Comparison of ENCODE assay signal across 37 cellular contexts in genomic region chr11:56714206-56714605, GRCh38. TPM values are rescaled to one million over a fixed set of nuclear protein-coding genes. Genes with fewer than 3 reads are reported as not detected.
"Had no signal": no experiment of that assay in that cellular context is flagged by ENCODE, and none has a peak within 500 bp of the region (broad histone marks: within the 10 kb centered on the region; RNA-seq: fewer than 3 reads in every experiment).

No MANE protein-coding gene starts in this region.

- H3K9me3 ChIP-seq: ascending aorta had no signal

- H3K4me3 ChIP-seq: ascending aorta, cardiac muscle cell had no signal

- H3K36me3 Mint-ChIP-seq: activated CD8-positive, alpha-beta memory T cell treated with anti-CD3 and anti-CD28 coated beads, Interleukin-2, amount 10 ng/mL, durations not matched to agents 7 days and 5 days; activated naive CD4-positive, alpha-beta T cell treated with anti-CD3 and anti-CD28 coated beads, Interleukin-2, amount 10 ng/mL, durations not matched to agents 7 days and 5 days; activated naive CD4-positive, alpha-beta T cell treated with anti-CD3 and anti-CD28 coated beads, Interleukin-2, amount 50 U/mL, for 24 hours; activated naive CD8-positive, alpha-beta T cell; activated naive CD8-positive, alpha-beta T cell treated with anti-CD3 and anti-CD28 coated beads, Interleukin-2, amount 10 ng/mL, durations not matched to agents 7 days and 5 days; brain had no signal

- H3K27me3 Mint-ChIP-seq: activated B cell treated with CpG ODN at 0.5 μM for 24 hours; activated CD4-positive, alpha-beta memory T cell treated with anti-CD3 and anti-CD28 coated beads, Interleukin-2, amount 10 ng/mL, durations not matched to agents 7 days and 5 days; activated CD4-positive, alpha-beta T cell treated with anti-CD3 and anti-CD28 coated beads, Interleukin-2, amount 10 ng/mL, durations not matched to agents 7 days and 5 days; activated CD8-positive, alpha-beta memory T cell treated with anti-CD3 and anti-CD28 coated beads, Interleukin-2, amount 10 ng/mL, durations not matched to agents 7 days and 5 days; activated naive CD4-positive, alpha-beta T cell treated with anti-CD3 and anti-CD28 coated beads, Interleukin-2, amount 10 ng/mL, durations not matched to agents 7 days and 5 days; activated naive CD4-positive, alpha-beta T cell treated with anti-CD3 and anti-CD28 coated beads, Interleukin-2, amount 50 U/mL, for 24 hours; activated naive CD8-positive, alpha-beta T cell; activated naive CD8-positive, alpha-beta T cell treated with anti-CD3 and anti-CD28 coated beads, Interleukin-2, amount 10 ng/mL, durations not matched to agents 7 days and 5 days; activated naive CD8-positive, alpha-beta T cell treated with anti-CD3 and anti-CD28 coated beads, Interleukin-2, amount 50 U/mL, for 24 hours; activated T-cell treated with anti-CD3 and anti-CD28 coated beads, Interleukin-2, amount 50 U/mL, for 24 hours; brain; central memory CD8-positive, alpha-beta T cell had no signal

- ATAC-seq: activated CD8-positive, alpha-beta memory T cell treated with anti-CD3 and anti-CD28 coated beads, Interleukin-2, amount 10 ng/mL, durations not matched to agents 7 days and 5 days; activated naive CD8-positive, alpha-beta T cell treated with anti-CD3 and anti-CD28 coated beads, Interleukin-2, amount 50 U/mL, for 24 hours had no signal

- H3K9me3 Mint-ChIP-seq: activated naive CD4-positive, alpha-beta T cell treated with anti-CD3 and anti-CD28 coated beads, Interleukin-2, amount 50 U/mL, for 24 hours had no signal

- H3K4me3 Mint-ChIP-seq: activated B cell treated with CpG ODN at 0.5 μM for 24 hours; activated CD4-positive, alpha-beta memory T cell treated with anti-CD3 and anti-CD28 coated beads, Interleukin-2, amount 10 ng/mL, durations not matched to agents 7 days and 5 days; activated CD4-positive, alpha-beta T cell treated with anti-CD3 and anti-CD28 coated beads, Interleukin-2, amount 10 ng/mL, durations not matched to agents 7 days and 5 days; activated CD8-positive, alpha-beta memory T cell treated with anti-CD3 and anti-CD28 coated beads, Interleukin-2, amount 10 ng/mL, durations not matched to agents 7 days and 5 days; activated naive CD4-positive, alpha-beta T cell treated with anti-CD3 and anti-CD28 coated beads, Interleukin-2, amount 10 ng/mL, durations not matched to agents 7 days and 5 days; activated naive CD4-positive, alpha-beta T cell treated with anti-CD3 and anti-CD28 coated beads, Interleukin-2, amount 50 U/mL, for 24 hours; activated naive CD8-positive, alpha-beta T cell; activated naive CD8-positive, alpha-beta T cell treated with anti-CD3 and anti-CD28 coated beads, Interleukin-2, amount 10 ng/mL, durations not matched to agents 7 days and 5 days; activated naive CD8-positive, alpha-beta T cell treated with anti-CD3 and anti-CD28 coated beads, Interleukin-2, amount 50 U/mL, for 24 hours; activated T-cell treated with anti-CD3 and anti-CD28 coated beads, Interleukin-2, amount 50 U/mL, for 24 hours; brain; central memory CD8-positive, alpha-beta T cell; T-helper 1 cell treated with Interleukin-12 subunit alpha and Interleukin-12 subunit beta and Interleukin-4 antibody, amounts not matched to agents 30 μg/mL and 1 μg/mL, for 36 hours; T-helper 2 cell treated with Interferon-gamma antibody and Interleukin-4, amounts not matched to agents 5 μg/mL and 100 μg/mL, for 36 hours had no signal

- H3K27ac ChIP-seq: ascending aorta, cardiac muscle cell, VCaP had no signal

- H3K4me1 Mint-ChIP-seq: activated B cell treated with CpG ODN at 0.5 μM for 24 hours; activated CD4-positive, alpha-beta memory T cell treated with anti-CD3 and anti-CD28 coated beads, Interleukin-2, amount 10 ng/mL, durations not matched to agents 7 days and 5 days; activated CD4-positive, alpha-beta T cell treated with anti-CD3 and anti-CD28 coated beads, Interleukin-2, amount 10 ng/mL, durations not matched to agents 7 days and 5 days; activated CD8-positive, alpha-beta memory T cell treated with anti-CD3 and anti-CD28 coated beads, Interleukin-2, amount 10 ng/mL, durations not matched to agents 7 days and 5 days; activated naive CD4-positive, alpha-beta T cell treated with anti-CD3 and anti-CD28 coated beads, Interleukin-2, amount 10 ng/mL, durations not matched to agents 7 days and 5 days; activated naive CD4-positive, alpha-beta T cell treated with anti-CD3 and anti-CD28 coated beads, Interleukin-2, amount 50 U/mL, for 24 hours; activated naive CD8-positive, alpha-beta T cell treated with anti-CD3 and anti-CD28 coated beads, Interleukin-2, amount 10 ng/mL, durations not matched to agents 7 days and 5 days; activated naive CD8-positive, alpha-beta T cell treated with anti-CD3 and anti-CD28 coated beads, Interleukin-2, amount 50 U/mL, for 24 hours; brain; central memory CD8-positive, alpha-beta T cell had no signal

- H3K27ac Mint-ChIP-seq: activated B cell treated with CpG ODN at 0.5 μM for 24 hours; activated CD4-positive, alpha-beta memory T cell treated with anti-CD3 and anti-CD28 coated beads, Interleukin-2, amount 10 ng/mL, durations not matched to agents 7 days and 5 days; activated CD4-positive, alpha-beta T cell treated with anti-CD3 and anti-CD28 coated beads, Interleukin-2, amount 10 ng/mL, durations not matched to agents 7 days and 5 days; activated CD8-positive, alpha-beta memory T cell treated with anti-CD3 and anti-CD28 coated beads, Interleukin-2, amount 10 ng/mL, durations not matched to agents 7 days and 5 days; activated naive CD4-positive, alpha-beta T cell treated with anti-CD3 and anti-CD28 coated beads, Interleukin-2, amount 10 ng/mL, durations not matched to agents 7 days and 5 days; activated naive CD4-positive, alpha-beta T cell treated with anti-CD3 and anti-CD28 coated beads, Interleukin-2, amount 50 U/mL, for 24 hours; activated naive CD8-positive, alpha-beta T cell; activated naive CD8-positive, alpha-beta T cell treated with anti-CD3 and anti-CD28 coated beads, Interleukin-2, amount 10 ng/mL, durations not matched to agents 7 days and 5 days; activated naive CD8-positive, alpha-beta T cell treated with anti-CD3 and anti-CD28 coated beads, Interleukin-2, amount 50 U/mL, for 24 hours; activated T-cell treated with anti-CD3 and anti-CD28 coated beads, Interleukin-2, amount 50 U/mL, for 24 hours; activated T-helper 2 cell treated with anti-CD3 and anti-CD28 coated beads, Interferon-gamma antibody, Interleukin-2, Interleukin-4, amounts not matched to agents 10 μg/mL and 5 μg/mL and 100 μg/mL, durations not matched to agents 14 hours and 24 hours and 36 hours; brain; T-helper 1 cell treated with Interleukin-12 subunit alpha and Interleukin-12 subunit beta and Interleukin-4 antibody, amounts not matched to agents 30 μg/mL and 1 μg/mL, for 36 hours; T-helper 2 cell treated with Interferon-gamma antibody and Interleukin-4, amounts not matched to agents 5 μg/mL and 100 μg/mL, for 36 hours had no signal

- DNase-seq: activated B cell treated with CpG ODN at 0.5 μM for 24 hours; activated CD4-positive, alpha-beta memory T cell treated with anti-CD3 and anti-CD28 coated beads, Interleukin-2, amount 10 ng/mL, durations not matched to agents 7 days and 5 days; activated CD4-positive, alpha-beta T cell treated with anti-CD3 and anti-CD28 coated beads for 4 hours; activated CD4-positive, alpha-beta T cell treated with anti-CD3 and anti-CD28 coated beads, Interleukin-2, amount 10 ng/mL, durations not matched to agents 7 days and 5 days; activated CD4-positive, alpha-beta T cell treated with anti-CD3 and anti-CD28 coated beads, Interleukin-2, amount 50 U/mL, for 48 hours; activated CD4-positive, CD25-positive, alpha-beta regulatory T cell treated with anti-CD3 and anti-CD28 coated beads, Interleukin-2, amount 50 U/mL, for 72 hours; activated CD8-positive, alpha-beta memory T cell treated with anti-CD3 and anti-CD28 coated beads for 24 hours; activated CD8-positive, alpha-beta memory T cell treated with anti-CD3 and anti-CD28 coated beads, Interleukin-2, amount 10 ng/mL, durations not matched to agents 7 days and 5 days; activated CD8-positive, alpha-beta memory T cell treated with anti-CD3 and anti-CD28 coated beads, Interleukin-2, amount 50 U/mL, for 48 hours; activated effector memory CD4-positive, alpha-beta T cell treated with Interleukin-2 at 50 U/mL for 16 hours; activated gamma-delta T cell; activated naive CD4-positive, alpha-beta T cell treated with anti-CD3 and anti-CD28 coated beads, Interleukin-2, amount 10 ng/mL, durations not matched to agents 7 days and 5 days; activated naive CD4-positive, alpha-beta T cell treated with Interleukin-2 at 50 U/mL for 16 hours; activated naive CD8-positive, alpha-beta T cell treated with anti-CD3 and anti-CD28 coated beads, Interleukin-2, amount 10 ng/mL, durations not matched to agents 7 days and 5 days; activated naive CD8-positive, alpha-beta T cell treated with anti-CD3 and anti-CD28 coated beads, Interleukin-2, amount 50 U/mL, for 24 hours; activated T-cell treated with anti-CD3 and anti-CD28 coated beads, Interleukin-2, amount 50 U/mL, for 24 hours; activated T-cell treated with anti-CD3 and anti-CD28 coated beads, Interleukin-2, amount 50 U/mL, for 48 hours; amygdala; anterior cingulate cortex; caudate nucleus; cerebellar nuclear complex; SW 1271; T-helper 1 cell; T-helper 2 cell; T-helper 9 cell had no signal

- H3K27me3 ChIP-seq: ascending aorta, cardiac muscle cell had no signal

- H3K36me3 ChIP-seq: ascending aorta, cardiac muscle cell had no signal

- H3K4me1 ChIP-seq: ascending aorta had no signal

RNA-seq across cellular contexts. Expression of gene OR9G1, which starts 15.3 kb away (rescaled TPM):
- total RNA-seq: activated B cell treated with CpG ODN at 0.5 μM for 24 hours; activated CD4-positive, alpha-beta memory T cell treated with anti-CD3 and anti-CD28 coated beads, Interleukin-2, amount 10 ng/mL, durations not matched to agents 7 days and 5 days; activated CD4-positive, alpha-beta T cell treated with anti-CD3 and anti-CD28 coated beads, Interleukin-2, amount 10 ng/mL, durations not matched to agents 7 days and 5 days; activated CD8-positive, alpha-beta memory T cell treated with anti-CD3 and anti-CD28 coated beads, Interleukin-2, amount 10 ng/mL, durations not matched to agents 7 days and 5 days; activated naive CD8-positive, alpha-beta T cell treated with anti-CD3 and anti-CD28 coated beads, Interleukin-2, amount 10 ng/mL, durations not matched to agents 7 days and 5 days; activated T-helper 2 cell treated with anti-CD3 and anti-CD28 coated beads, Interferon-gamma antibody, Interleukin-2, Interleukin-4, amounts not matched to agents 10 μg/mL and 5 μg/mL and 100 μg/mL, durations not matched to agents 14 hours and 24 hours and 36 hours; ascending aorta; cardiac muscle cell; chondrocyte had no signal
- polyA plus RNA-seq: adipose tissue, cardiac muscle cell had no signal

RNA-seq across cellular contexts. Expression of gene OR9G4, which starts 34.3 kb away (rescaled TPM):
- total RNA-seq: activated B cell treated with CpG ODN at 0.5 μM for 24 hours; activated CD4-positive, alpha-beta memory T cell treated with anti-CD3 and anti-CD28 coated beads, Interleukin-2, amount 10 ng/mL, durations not matched to agents 7 days and 5 days; activated CD4-positive, alpha-beta T cell treated with anti-CD3 and anti-CD28 coated beads, Interleukin-2, amount 10 ng/mL, durations not matched to agents 7 days and 5 days; activated CD8-positive, alpha-beta memory T cell treated with anti-CD3 and anti-CD28 coated beads, Interleukin-2, amount 10 ng/mL, durations not matched to agents 7 days and 5 days; activated naive CD8-positive, alpha-beta T cell treated with anti-CD3 and anti-CD28 coated beads, Interleukin-2, amount 10 ng/mL, durations not matched to agents 7 days and 5 days; activated T-helper 2 cell treated with anti-CD3 and anti-CD28 coated beads, Interferon-gamma antibody, Interleukin-2, Interleukin-4, amounts not matched to agents 10 μg/mL and 5 μg/mL and 100 μg/mL, durations not matched to agents 14 hours and 24 hours and 36 hours; ascending aorta; cardiac muscle cell; chondrocyte had no signal
- polyA plus RNA-seq: adipose tissue, cardiac muscle cell had no signal

RNA-seq across cellular contexts. Expression of gene OR5AR1, which starts 50.7 kb away (rescaled TPM):
- total RNA-seq: activated B cell treated with CpG ODN at 0.5 μM for 24 hours; activated CD4-positive, alpha-beta memory T cell treated with anti-CD3 and anti-CD28 coated beads, Interleukin-2, amount 10 ng/mL, durations not matched to agents 7 days and 5 days; activated CD4-positive, alpha-beta T cell treated with anti-CD3 and anti-CD28 coated beads, Interleukin-2, amount 10 ng/mL, durations not matched to agents 7 days and 5 days; activated CD8-positive, alpha-beta memory T cell treated with anti-CD3 and anti-CD28 coated beads, Interleukin-2, amount 10 ng/mL, durations not matched to agents 7 days and 5 days; activated naive CD8-positive, alpha-beta T cell treated with anti-CD3 and anti-CD28 coated beads, Interleukin-2, amount 10 ng/mL, durations not matched to agents 7 days and 5 days; activated T-helper 2 cell treated with anti-CD3 and anti-CD28 coated beads, Interferon-gamma antibody, Interleukin-2, Interleukin-4, amounts not matched to agents 10 μg/mL and 5 μg/mL and 100 μg/mL, durations not matched to agents 14 hours and 24 hours and 36 hours; ascending aorta; cardiac muscle cell; chondrocyte had no signal
- polyA plus RNA-seq: adipose tissue, cardiac muscle cell had no signal
